ENCODE assay signal across 22 cellular contexts in the genomic region with DNA sequence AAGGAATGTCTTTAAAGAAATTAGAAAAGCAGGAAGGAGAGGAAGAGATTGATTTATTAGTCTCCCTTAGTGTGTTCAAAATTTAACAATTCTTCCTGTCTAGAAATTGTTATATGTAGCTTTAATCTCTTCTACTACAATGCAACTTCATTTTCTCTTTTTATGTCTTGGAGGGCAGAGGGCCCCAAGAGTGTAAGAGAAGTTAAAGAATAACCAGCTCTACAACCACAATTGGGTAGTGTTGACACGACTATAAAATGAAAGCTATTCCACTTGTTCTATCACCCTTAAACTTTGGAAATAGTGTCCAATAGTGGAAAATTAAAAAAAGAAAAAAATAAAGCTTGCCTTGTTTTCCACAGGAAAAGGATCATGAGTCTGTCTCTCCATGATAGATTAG.
"Had no signal": no experiment of that assay in that cellular context is flagged by ENCODE, and none has a peak within 500 bp of the region (broad histone marks: within the 10 kb centered on the region; RNA-seq: fewer than 3 reads in every experiment).

No MANE protein-coding gene starts in this region.

- H3K9me3 Mint-ChIP-seq: activated CD4-positive, alpha-beta memory T cell treated with anti-CD3 and anti-CD28 coated beads for 36 hours; activated naive CD4-positive, alpha-beta T cell treated with anti-CD3 and anti-CD28 coated beads for 36 hours; activated naive CD8-positive, alpha-beta T cell treated with anti-CD3 and anti-CD28 coated beads, Interleukin-2, amount 10 ng/mL, durations not matched to agents 7 days and 5 days; natural killer cell treated with Interleukin-12 subunit alpha and Interleukin-12 subunit beta and Interleukin-15 and Interleukin-18, amount 100 ng/mL, for 72 hours; stimulated activated naive CD8-positive, alpha-beta T cell treated with anti-CD3 and anti-CD28 coated beads, Interleukin-15, Interleukin-2, amounts not matched to agents 100 ng/mL and 50 ng/mL, for 24 hours had no signal

- H3K4me3 Mint-ChIP-seq: activated CD4-positive, alpha-beta memory T cell treated with anti-CD3 and anti-CD28 coated beads for 36 hours; activated naive CD4-positive, alpha-beta T cell treated with anti-CD3 and anti-CD28 coated beads for 36 hours; activated naive CD8-positive, alpha-beta T cell treated with anti-CD3 and anti-CD28 coated beads, Interleukin-2, amount 10 ng/mL, durations not matched to agents 7 days and 5 days; natural killer cell treated with Interleukin-12 subunit alpha and Interleukin-12 subunit beta and Interleukin-15 and Interleukin-18, amount 100 ng/mL, for 72 hours; stimulated activated naive CD8-positive, alpha-beta T cell treated with anti-CD3 and anti-CD28 coated beads, Interleukin-15, Interleukin-2, amounts not matched to agents 100 ng/mL and 50 ng/mL, for 24 hours had no signal

- H3K27me3 ChIP-seq: gastroesophageal sphincter, heart right ventricle, neutrophil, ovary, right atrium auricular region, thyroid gland, upper lobe of right lung had no signal

- H3K27ac Mint-ChIP-seq: activated CD4-positive, alpha-beta memory T cell treated with anti-CD3 and anti-CD28 coated beads for 36 hours; activated naive CD4-positive, alpha-beta T cell treated with anti-CD3 and anti-CD28 coated beads for 36 hours; activated naive CD8-positive, alpha-beta T cell treated with anti-CD3 and anti-CD28 coated beads, Interleukin-2, amount 10 ng/mL, durations not matched to agents 7 days and 5 days; natural killer cell treated with Interleukin-12 subunit alpha and Interleukin-12 subunit beta and Interleukin-15 and Interleukin-18, amount 100 ng/mL, for 72 hours; stimulated activated naive CD8-positive, alpha-beta T cell treated with anti-CD3 and anti-CD28 coated beads, Interleukin-15, Interleukin-2, amounts not matched to agents 100 ng/mL and 50 ng/mL, for 24 hours had no signal

- ATAC-seq: gastroesophageal sphincter; heart right ventricle; natural killer cell treated with Interleukin-12 subunit alpha and Interleukin-12 subunit beta and Interleukin-15 and Interleukin-18, amount 100 ng/mL, for 72 hours; upper lobe of right lung had no signal

- H3K36me3 ChIP-seq: gastroesophageal sphincter, heart right ventricle, neutrophil, ovary, prostate gland, right atrium auricular region, thyroid gland, upper lobe of right lung had no signal

- H3K27ac ChIP-seq: coronary artery, gastroesophageal sphincter, heart right ventricle, neutrophil, ovary, prostate gland, right atrium auricular region, thyroid gland, upper lobe of right lung had no signal

- H3K36me3 Mint-ChIP-seq: activated CD4-positive, alpha-beta memory T cell treated with anti-CD3 and anti-CD28 coated beads for 36 hours; activated naive CD8-positive, alpha-beta T cell treated with anti-CD3 and anti-CD28 coated beads, Interleukin-2, amount 10 ng/mL, durations not matched to agents 7 days and 5 days; natural killer cell treated with Interleukin-12 subunit alpha and Interleukin-12 subunit beta and Interleukin-15 and Interleukin-18, amount 100 ng/mL, for 72 hours had no signal

- H3K4me3 ChIP-seq: coronary artery, gastroesophageal sphincter, heart right ventricle, ovary, prostate gland, right atrium auricular region, thyroid gland, upper lobe of right lung had no signal

- H3K4me1 ChIP-seq: gastroesophageal sphincter, heart right ventricle, prostate gland, right atrium auricular region, thyroid gland, upper lobe of right lung had no signal

- H3K4me1 Mint-ChIP-seq: activated naive CD8-positive, alpha-beta T cell treated with anti-CD3 and anti-CD28 coated beads, Interleukin-2, amount 10 ng/mL, durations not matched to agents 7 days and 5 days had no signal

- H3K9me3 ChIP-seq: gastroesophageal sphincter, heart right ventricle, neutrophil, ovary, prostate gland, right atrium auricular region, thyroid gland, upper lobe of right lung had no signal

- H3K27me3 Mint-ChIP-seq: activated CD4-positive, alpha-beta memory T cell treated with anti-CD3 and anti-CD28 coated beads for 36 hours; stimulated activated naive CD8-positive, alpha-beta T cell treated with anti-CD3 and anti-CD28 coated beads, Interleukin-15, Interleukin-2, amounts not matched to agents 100 ng/mL and 50 ng/mL, for 24 hours had no signal

- DNase-seq: activated CD4-positive, alpha-beta memory T cell treated with anti-CD3 and anti-CD28 coated beads for 36 hours; activated CD4-positive, alpha-beta T cell treated with anti-CD3 and anti-CD28 coated beads for 48 hours; activated naive CD4-positive, alpha-beta T cell treated with anti-CD3 and anti-CD28 coated beads for 36 hours; activated naive CD8-positive, alpha-beta T cell treated with anti-CD3 and anti-CD28 coated beads, Interleukin-2, amount 10 ng/mL, durations not matched to agents 7 days and 5 days; activated T-cell treated with anti-CD3 and anti-CD28 coated beads, Interleukin-2, amount 50 U/mL, for 48 hours; amygdala; cerebellar nuclear complex; heart right ventricle; midbrain; ovary; stimulated activated CD4-positive, alpha-beta T cell treated with anti-CD3 and anti-CD28 coated beads, Interleukin-12 subunit alpha, Interleukin-12 subunit beta, amount 100 ng/mL, for 4 hours; stimulated activated CD4-positive, alpha-beta T cell treated with anti-CD3 and anti-CD28 coated beads, Interleukin-4, amount 100 ng/mL, for 4 hours; substantia nigra; thyroid gland; upper lobe of right lung had no signal
